In the genomic region with DNA sequence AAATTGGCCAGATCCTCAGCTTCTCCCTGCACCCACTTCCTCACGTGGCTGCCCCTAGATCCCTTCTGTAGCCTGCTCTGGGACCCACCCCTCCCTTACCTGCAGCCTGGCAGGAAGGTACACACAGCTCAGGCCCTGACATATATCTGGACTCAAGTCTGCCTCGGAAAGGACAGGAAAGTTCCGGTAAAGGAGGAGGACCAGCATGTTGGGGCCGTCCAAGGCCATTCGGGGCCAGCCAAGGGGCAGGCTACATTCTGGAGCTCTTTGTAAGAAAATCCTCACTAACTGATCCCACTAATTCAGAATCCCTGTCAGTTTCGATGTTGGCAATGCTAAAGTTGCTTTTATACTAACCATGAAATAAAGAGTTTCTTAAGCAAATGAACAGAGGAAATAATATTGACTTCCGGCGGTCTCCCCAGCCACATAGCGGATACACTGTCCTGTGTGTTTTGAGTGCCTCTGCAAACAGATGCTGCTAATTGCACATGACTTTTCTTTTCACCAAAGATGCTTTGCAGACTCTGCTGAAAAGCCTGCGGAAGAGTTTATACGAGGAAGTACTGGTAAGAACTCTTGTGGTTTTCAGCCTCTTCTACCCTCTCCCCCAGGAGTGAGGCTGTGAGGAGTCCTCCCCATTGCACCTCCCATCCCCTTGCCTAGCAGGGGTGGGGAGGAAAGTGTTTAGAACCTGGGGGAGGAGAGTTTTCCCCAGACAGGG, we compare ENCODE assay signal across 8 cellular contexts. TPM values are rescaled to one million over a fixed set of nuclear protein-coding genes. Genes with fewer than 3 reads are reported as not detected.
A peak's percentile ranks its signal among the peaks of the same experiment; 100 is the strongest.
DNase-seq lines count a peak whose midpoint lies in the region; ATAC-seq lines count a peak whose summit lies in the region.

No MANE protein-coding gene starts in this region.

- H3K4me1 Mint-ChIP-seq in activated naive CD8-positive, alpha-beta T cell (ENCODE audit: low read depth): peaks cover 78% of the 10 kb centered on the region

- peak overlapping the region; percentile 91 for H3K27ac Mint-ChIP-seq in activated naive CD8-positive, alpha-beta T cell

- peak overlapping the region; percentile 74 for H3K4me3 Mint-ChIP-seq in activated naive CD8-positive, alpha-beta T cell

- no peaks in the 10 kb centered on the region for H3K9me3 Mint-ChIP-seq in activated naive CD8-positive, alpha-beta T cell (ENCODE audit: low read depth)

- intact Hi-C loops in posterior cingulate gyrus (cut with DNase I): no loop called here

- DNase-seq in CD1c-positive myeloid dendritic cell (ENCODE audit: extremely low spot score) (peak; percentile 35), NCI-H2107 (lab: John Stamatoyannopoulos, UW) (peak; percentile 14), mucosa of gallbladder (ENCODE audit: low spot score) (peak; percentile 33), NCI-H1930 (lab: John Stamatoyannopoulos, UW) (no peak), SHP77 treated with DMSO at 0.1 percent for 48 hours (lab: John Stamatoyannopoulos, UW) (no peak), posterior cingulate gyrus (no peak)

- no peaks in the 10 kb centered on the region for H3K27me3 Mint-ChIP-seq in activated naive CD8-positive, alpha-beta T cell

- no peak for ATAC-seq in GM18861 (IDR thresholded peaks at IDR 0.05; ENCODE audit: unreplicated experiment)

- no peaks in the 10 kb centered on the region for H3K36me3 Mint-ChIP-seq in activated naive CD8-positive, alpha-beta T cell

RNA-seq across cellular contexts. Expression of gene PLXDC1, which starts 54.8 kb away (rescaled TPM):
- total RNA-seq in mucosa of gallbladder: 21.2 TPM

Comparison
In these comparisons a context has a peak if more than half of its experiments do, and no peak if none do; other contexts are left out.
1. DNase-seq: peak in CD1c-positive myeloid dendritic cell (single experiment), NCI-H2107 (single experiment) and mucosa of gallbladder (single experiment); none in NCI-H1930 (0 of 2), SHP77 treated with DMSO at 0.1 percent for 48 hours (single experiment) and posterior cingulate gyrus (0 of 10).